Comparison of ENCODE assay signal across 14 cellular contexts in genomic region chr9:85056203-85056572, GRCh38.
DNase-seq lines count a peak whose midpoint lies in the region; ATAC-seq and TF ChIP-seq lines count a peak whose summit lies in the region.
"Had no signal": no experiment of that assay in that cellular context is flagged by ENCODE, and none has a peak within 500 bp of the region (broad histone marks: within the 10 kb centered on the region; RNA-seq: fewer than 3 reads in every experiment).

No MANE protein-coding gene starts in this region.

- no peak overlapping the region for H2BK5ac ChIP-seq in mesendoderm (ENCODE audit: low read length)

- no peak overlapping the region for H4K5ac ChIP-seq in mesendoderm (ENCODE audit: low read length)

- no peak overlapping the region for H2AK5ac ChIP-seq in mesendoderm (ENCODE audit: low read length)

- H4K8ac ChIP-seq in mesendoderm (ENCODE audit: low read depth, low read length) = no peak overlapping the region

- WGBS in mesendoderm (ENCODE audit: extremely low coverage, insufficient coverage, low lambda C conversion rate) = no CpG with 5 or more reads among the region's 3 CpGs
- WGBS in thyroid gland, 2 donors = 90 to 94% methylated on average over 3 of the region's 3 CpGs

- no peak overlapping the region for H3K4ac ChIP-seq in mesendoderm (ENCODE audit: low read depth, low read length)

- H2BK15ac ChIP-seq in mesendoderm (replicated peaks; ENCODE audit: low read depth) = no peak overlapping the region

- H3K18ac ChIP-seq in mesendoderm (ENCODE audit: low read length) = no peak overlapping the region

- ATAC-seq in GM18502 (IDR thresholded peaks at IDR 0.05; ENCODE audit: poor library complexity, unreplicated experiment) = peak; percentile 69
- ATAC-seq in GM19467 (IDR thresholded peaks at IDR 0.05; ENCODE audit: unreplicated experiment) = peak; percentile 39
- peak; percentile 66 for ATAC-seq in HG02763 (IDR thresholded peaks at IDR 0.05; ENCODE audit: unreplicated experiment)
- peak; percentile 35 for ATAC-seq in HG03460 (IDR thresholded peaks at IDR 0.05; ENCODE audit: unreplicated experiment)
- ATAC-seq: activated T-cell treated with anti-CD3 and anti-CD28 coated beads, Interleukin-2, amount 50 U/mL, for 72 hours had no signal

- no peak overlapping the region for H2BK120ac ChIP-seq in mesendoderm (ENCODE audit: low read depth, low read length)

- H3K9ac ChIP-seq in mesendoderm (ENCODE audit: low read length) = no peak overlapping the region

- no peak overlapping the region for H3K23ac ChIP-seq in mesendoderm (ENCODE audit: low read length)

- H3K27me3 ChIP-seq in mesendoderm (ENCODE audit: insufficient read depth, low read length, poor library complexity) = no peaks in the 10 kb centered on the region
- no peaks in the 10 kb centered on the region for H3K27me3 ChIP-seq in thyroid gland

- H3K4me3 ChIP-seq in mesendoderm (ENCODE audit: low read length) = no peak overlapping the region
- no peak overlapping the region for H3K4me3 ChIP-seq in thyroid gland (replicated peaks in 1 of 3)

- H3K56ac ChIP-seq in mesendoderm (ENCODE audit: low read length) = no peak overlapping the region

- DNase-seq in mesendoderm = no peak
- DNase-seq in NCI-H82 treated with DMSO at 0.1 percent for 48 hours (lab: John Stamatoyannopoulos, UW; ENCODE audit: unreplicated experiment) = no peak
- DNase-seq in NCI-H2196 (lab: John Stamatoyannopoulos, UW; ENCODE audit: unreplicated experiment) = no peak
- no peak for DNase-seq in thyroid gland
- DNase-seq: activated T-cell treated with anti-CD3 and anti-CD28 coated beads, Interleukin-2, amount 50 U/mL, for 72 hours; cerebellar nuclear complex; glutamatergic neuron; NCI-H1694; NCI-H748 treated with DMSO at 0.1 percent for 48 hours; trophoblast cell had no signal

- H3K79me1 ChIP-seq in mesendoderm (ENCODE audit: low read length) = no peaks in the 10 kb centered on the region

- H3K4me1 ChIP-seq in mesendoderm (ENCODE audit: control insufficient read depth, low read depth, low read length) (no peaks in the 10 kb centered on the region), thyroid gland (peaks cover 0 to 5% of the 10 kb centered on the region in 2 donors)

- H3K27ac ChIP-seq in mesendoderm (ENCODE audit: low read depth, low read length) = no peak overlapping the region
- H3K27ac ChIP-seq in thyroid gland = no peak overlapping the region

- no peaks in the 10 kb centered on the region for H3K36me3 ChIP-seq in mesendoderm (ENCODE audit: control insufficient read depth, insufficient read depth, low read length)
- no peaks in the 10 kb centered on the region for H3K36me3 ChIP-seq in thyroid gland

- no peaks in the 10 kb centered on the region for H3K9me3 ChIP-seq in thyroid gland

- TF ChIP-seq POLR2A in thyroid gland (IDR thresholded peaks at IDR 0.05) = no peak

- H3K4me2 ChIP-seq in mesendoderm (ENCODE audit: low read length) = no peak overlapping the region

- intact Hi-C loops in thyroid gland (cut with DNase I) = no loop called here

- no peak for TF ChIP-seq CTCF in thyroid gland (IDR thresholded peaks at IDR 0.05)

- no peaks in the 10 kb centered on the region for H3K79me2 ChIP-seq in mesendoderm (ENCODE audit: control insufficient read depth, insufficient read depth, low read length)
